ENCODE assay signal across 1 cellular context in genomic region chr5:10760033-10760975, GRCh38.
TF ChIP-seq lines count a peak whose summit lies in the region.

No MANE protein-coding gene starts in this region.

TF ChIP-seq in IMR-90, 13 proteins besides CTCF, POLR2A, EP300 and RAD21 (continued from another document):
- TF ChIP-seq ELK1 (IDR thresholded peaks at IDR 0.05; ENCODE audit: borderline replicate concordance, low read depth, low read length), result no peak
